1 cellular context compared by ENCODE assay signal in the genomic region with DNA sequence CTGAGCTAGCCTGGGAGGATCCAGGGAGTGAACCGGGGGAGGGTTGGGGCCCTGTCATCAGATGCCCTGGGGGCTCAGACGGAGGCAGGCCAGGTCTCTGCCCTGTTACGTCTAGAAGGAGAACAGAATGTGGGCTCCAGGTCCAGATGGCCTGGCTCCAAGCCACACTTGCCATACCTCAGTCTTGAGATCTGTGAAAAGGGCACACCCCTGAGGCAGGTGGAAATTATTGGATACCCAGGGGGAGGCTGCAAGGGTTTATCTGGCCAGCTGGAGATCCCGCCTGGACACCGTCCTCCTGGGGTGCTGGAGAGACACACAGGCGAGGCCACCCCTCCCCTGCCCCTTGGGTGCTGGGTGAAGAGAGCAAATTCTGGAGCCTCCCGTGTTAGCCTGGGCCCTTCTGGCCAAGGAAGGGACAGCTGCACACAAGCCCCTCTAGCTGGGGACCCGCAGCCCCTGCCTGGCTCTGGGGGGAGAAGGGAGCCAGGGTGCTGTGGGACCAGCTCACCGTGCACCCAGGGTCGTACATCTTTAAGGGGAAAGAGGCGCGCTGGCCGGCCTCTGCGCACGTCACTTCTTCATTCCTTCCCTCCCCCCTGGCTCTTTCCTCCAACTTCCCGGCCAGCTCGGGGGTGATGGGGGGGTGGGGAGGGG.
TF ChIP-seq lines count a peak whose summit lies in the region.

No MANE protein-coding gene starts in this region.

TF ChIP-seq in K562, 482 proteins besides CTCF, POLR2A, EP300 and RAD21 (continued from another document and continues in another):
- peak; percentile 86 to 95 for TF ChIP-seq KDM1A (IDR thresholded peaks at IDR 0.05)
- TF ChIP-seq AFF4 (CRISPR knock-in tag; IDR thresholded peaks at IDR 0.05), result no peak
- TF ChIP-seq MLX (CRISPR knock-in tag; conservative IDR thresholded peaks at IDR 0.05), result 0 out of 4 replicates have a peak, but pooled peaks of 1 of the 2 experiments have one; percentile 38
- no peak for TF ChIP-seq IRF1 (CRISPR knock-in tag; IDR thresholded peaks at IDR 0.05; ENCODE audit: borderline replicate concordance)
- peak in 1 of 2 experiments; percentile 17; a peak in 1 of 4 replicates for TF ChIP-seq HDAC1 (IDR thresholded peaks at IDR 0.05)
- no peak for TF ChIP-seq TGIF2 (CRISPR knock-in tag; IDR thresholded peaks at IDR 0.05)
- peak; percentile 29; the same call in 1 of the 2 replicates for TF ChIP-seq ZNF324 (CRISPR knock-in tag; IDR thresholded peaks at IDR 0.05)
- no peak for TF ChIP-seq PHF21A (IDR thresholded peaks at IDR 0.05; ENCODE audit: borderline replicate concordance, low read depth)
- no peak for TF ChIP-seq ETV1 (tag; conservative IDR thresholded peaks at IDR 0.05; ENCODE audit: low read depth)
- TF ChIP-seq BRCA1 (IDR thresholded peaks at IDR 0.05), result no peak
- TF ChIP-seq BRCA1 (CRISPR knock-in tag; IDR thresholded peaks at IDR 0.05), result 0 out of 2 replicates have a peak, but pooled peaks have one; percentile 22
- no peak for TF ChIP-seq FOXA1 (IDR thresholded peaks at IDR 0.05; ENCODE audit: borderline replicate concordance)
- peak; percentile 8; the same call in 1 of the 2 replicates for TF ChIP-seq SPI1 (IDR thresholded peaks at IDR 0.05; ENCODE audit: borderline replicate concordance, low read depth, low read length)
- no peak for TF ChIP-seq ZNF79 (CRISPR knock-in tag; IDR thresholded peaks at IDR 0.05; ENCODE audit: low read depth)
- TF ChIP-seq TCF3 (CRISPR knock-in tag; IDR thresholded peaks at IDR 0.05), result 0 out of 2 replicates have a peak, but pooled peaks have one; percentile 11
- peak in 1 of 2 experiments; percentile 61; a peak in 1 of 3 replicates for TF ChIP-seq CBX3 (IDR thresholded peaks at IDR 0.05; ENCODE audit: borderline replicate concordance in 1 of 2, low read length in 2 of 2)
- TF ChIP-seq BCOR (IDR thresholded peaks at IDR 0.05), result peak; percentile 98
- TF ChIP-seq BRF1 (IDR thresholded peaks at IDR 0.05; ENCODE audit: borderline replicate concordance, extremely low read depth, insufficient read length), result no peak
- TF ChIP-seq ZNF695 (CRISPR knock-in tag; IDR thresholded peaks at IDR 0.05), result no peak
- no peak for TF ChIP-seq EP400 (IDR thresholded peaks at IDR 0.05)
- peak; percentile 55 for TF ChIP-seq NFIC (IDR thresholded peaks at IDR 0.05)
- peak in 1 of 2 experiments; percentile 4; a peak in 2 of 4 replicates for TF ChIP-seq MAZ (CRISPR knock-in tag; conservative IDR thresholded peaks at IDR 0.05 in 1 of 2, IDR thresholded peaks at IDR 0.05 in 1 of 2)
- TF ChIP-seq, protein P1, sequence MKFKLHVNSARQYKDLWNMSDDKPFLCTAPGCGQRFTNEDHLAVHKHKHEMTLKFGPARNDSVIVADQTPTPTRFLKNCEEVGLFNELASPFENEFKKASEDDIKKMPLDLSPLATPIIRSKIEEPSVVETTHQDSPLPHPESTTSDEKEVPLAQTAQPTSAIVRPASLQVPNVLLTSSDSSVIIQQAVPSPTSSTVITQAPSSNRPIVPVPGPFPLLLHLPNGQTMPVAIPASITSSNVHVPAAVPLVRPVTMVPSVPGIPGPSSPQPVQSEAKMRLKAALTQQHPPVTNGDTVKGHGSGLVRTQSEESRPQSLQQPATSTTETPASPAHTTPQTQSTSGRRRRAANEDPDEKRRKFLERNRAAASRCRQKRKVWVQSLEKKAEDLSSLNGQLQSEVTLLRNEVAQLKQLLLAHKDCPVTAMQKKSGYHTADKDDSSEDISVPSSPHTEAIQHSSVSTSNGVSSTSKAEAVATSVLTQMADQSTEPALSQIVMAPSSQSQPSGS (CRISPR knock-in tag; IDR thresholded peaks at IDR 0.05), result no peak
- peak; percentile 72; the same call in 1 of the 2 replicates for TF ChIP-seq TFAP4 (CRISPR knock-in tag; IDR thresholded peaks at IDR 0.05; ENCODE audit: borderline replicate concordance)
- no peak for TF ChIP-seq CHD7 (IDR thresholded peaks at IDR 0.05; ENCODE audit: low read depth, low read length)
- peak; percentile 86 for TF ChIP-seq RBM25 (IDR thresholded peaks at IDR 0.05; ENCODE audit: low read depth, low read length, severe bottlenecking)
- no peak for TF ChIP-seq ATF1 (CRISPR knock-in tag; IDR thresholded peaks at IDR 0.05)
- peak; percentile 70 for TF ChIP-seq ATF1 (tag; IDR thresholded peaks at IDR 0.05)
- TF ChIP-seq FOXO4 (CRISPR knock-in tag; IDR thresholded peaks at IDR 0.05), result no peak
